Comparison of ENCODE assay signal across 20 cellular contexts in genomic region chr5:72237415-72237814, GRCh38.
"Had no signal": no experiment of that assay in that cellular context is flagged by ENCODE, and none has a peak within 500 bp of the region (broad histone marks: within the 10 kb centered on the region; RNA-seq: fewer than 3 reads in every experiment).

No MANE protein-coding gene starts in this region.

- H3K4me3 ChIP-seq: gastrocnemius medialis, heart left ventricle, lower lobe of right lung had no signal

- H3K27me3 Mint-ChIP-seq: activated CD8-positive, alpha-beta T cell treated with anti-CD3 and anti-CD28 coated beads for 36 hours; brain; natural killer cell treated with Interleukin-12 subunit alpha and Interleukin-12 subunit beta and Interleukin-15 and Interleukin-18, amount 100 ng/mL, for 72 hours had no signal

- H3K9me3 ChIP-seq: gastrocnemius medialis, heart left ventricle, lower lobe of right lung had no signal

- H3K27ac Mint-ChIP-seq: activated CD4-positive, alpha-beta T cell treated with anti-CD3 and anti-CD28 coated beads, Interleukin-2, amount 10 ng/mL, durations not matched to agents 24 days and 14 days; activated CD8-positive, alpha-beta T cell treated with anti-CD3 and anti-CD28 coated beads for 36 hours; activated naive CD4-positive, alpha-beta T cell treated with anti-CD3 and anti-CD28 coated beads for 36 hours; endodermal cell; mesothelial cell of epicardium had no signal

- ATAC-seq: activated CD8-positive, alpha-beta T cell treated with anti-CD3 and anti-CD28 coated beads for 36 hours; activated T-cell treated with anti-CD3 and anti-CD28 coated beads, Interleukin-2, amount 50 U/mL, for 4 hours; gastrocnemius medialis; heart left ventricle; lower lobe of right lung; natural killer cell treated with Interleukin-12 subunit alpha and Interleukin-12 subunit beta and Interleukin-15 and Interleukin-18, amount 100 ng/mL, for 72 hours had no signal

- DNase-seq: activated CD4-positive, alpha-beta T cell treated with anti-CD3 and anti-CD28 coated beads, Interleukin-2, amount 10 ng/mL, durations not matched to agents 24 days and 14 days; activated CD8-positive, alpha-beta T cell treated with anti-CD3 and anti-CD28 coated beads for 36 hours; activated naive CD4-positive, alpha-beta T cell treated with anti-CD3 and anti-CD28 coated beads for 36 hours; activated T-cell treated with anti-CD3 and anti-CD28 coated beads, Interleukin-2, amount 50 U/mL, for 4 hours; anterior cingulate cortex; caudate nucleus; endodermal cell; gastrocnemius medialis; heart left ventricle; lower lobe of right lung; nucleus accumbens; stimulated activated CD4-positive, alpha-beta T cell treated with anti-CD3 and anti-CD28 coated beads, Interleukin-12 subunit alpha, Interleukin-12 subunit beta, amount 100 ng/mL, for 4 hours; stimulated activated CD4-positive, alpha-beta T cell treated with anti-CD3 and anti-CD28 coated beads, Interleukin-1b, Interleukin-23, amount 100 ng/mL, for 48 hours; stimulated activated CD8-positive, alpha-beta memory T cell treated with anti-CD3 and anti-CD28 coated beads, Interleukin-4, amount 100 ng/mL, for 48 hours; stimulated activated naive CD4-positive, alpha-beta T cell; T-helper 9 cell had no signal

- H3K27me3 ChIP-seq: gastrocnemius medialis, heart left ventricle had no signal

- H3K4me3 Mint-ChIP-seq: activated CD4-positive, alpha-beta T cell treated with anti-CD3 and anti-CD28 coated beads, Interleukin-2, amount 10 ng/mL, durations not matched to agents 24 days and 14 days; activated CD8-positive, alpha-beta T cell treated with anti-CD3 and anti-CD28 coated beads for 36 hours; activated naive CD4-positive, alpha-beta T cell treated with anti-CD3 and anti-CD28 coated beads for 36 hours; activated T-cell treated with anti-CD3 and anti-CD28 coated beads, Interleukin-2, amount 50 U/mL, for 4 hours; brain; endodermal cell; mesothelial cell of epicardium; natural killer cell treated with Interleukin-12 subunit alpha and Interleukin-12 subunit beta and Interleukin-15 and Interleukin-18, amount 100 ng/mL, for 72 hours had no signal

- H3K9me3 Mint-ChIP-seq: activated CD4-positive, alpha-beta T cell treated with anti-CD3 and anti-CD28 coated beads, Interleukin-2, amount 10 ng/mL, durations not matched to agents 24 days and 14 days; activated CD8-positive, alpha-beta T cell treated with anti-CD3 and anti-CD28 coated beads for 36 hours; activated naive CD4-positive, alpha-beta T cell treated with anti-CD3 and anti-CD28 coated beads for 36 hours; activated T-cell treated with anti-CD3 and anti-CD28 coated beads, Interleukin-2, amount 50 U/mL, for 4 hours; brain; endodermal cell; mesothelial cell of epicardium; natural killer cell treated with Interleukin-12 subunit alpha and Interleukin-12 subunit beta and Interleukin-15 and Interleukin-18, amount 100 ng/mL, for 72 hours had no signal

- H3K27ac ChIP-seq: epithelial cell of prostate, gastrocnemius medialis, heart left ventricle, lower lobe of right lung had no signal

- H3K4me1 ChIP-seq: lower lobe of right lung had no signal
